ENCODE assay signal across 8 cellular contexts in the genomic region with DNA sequence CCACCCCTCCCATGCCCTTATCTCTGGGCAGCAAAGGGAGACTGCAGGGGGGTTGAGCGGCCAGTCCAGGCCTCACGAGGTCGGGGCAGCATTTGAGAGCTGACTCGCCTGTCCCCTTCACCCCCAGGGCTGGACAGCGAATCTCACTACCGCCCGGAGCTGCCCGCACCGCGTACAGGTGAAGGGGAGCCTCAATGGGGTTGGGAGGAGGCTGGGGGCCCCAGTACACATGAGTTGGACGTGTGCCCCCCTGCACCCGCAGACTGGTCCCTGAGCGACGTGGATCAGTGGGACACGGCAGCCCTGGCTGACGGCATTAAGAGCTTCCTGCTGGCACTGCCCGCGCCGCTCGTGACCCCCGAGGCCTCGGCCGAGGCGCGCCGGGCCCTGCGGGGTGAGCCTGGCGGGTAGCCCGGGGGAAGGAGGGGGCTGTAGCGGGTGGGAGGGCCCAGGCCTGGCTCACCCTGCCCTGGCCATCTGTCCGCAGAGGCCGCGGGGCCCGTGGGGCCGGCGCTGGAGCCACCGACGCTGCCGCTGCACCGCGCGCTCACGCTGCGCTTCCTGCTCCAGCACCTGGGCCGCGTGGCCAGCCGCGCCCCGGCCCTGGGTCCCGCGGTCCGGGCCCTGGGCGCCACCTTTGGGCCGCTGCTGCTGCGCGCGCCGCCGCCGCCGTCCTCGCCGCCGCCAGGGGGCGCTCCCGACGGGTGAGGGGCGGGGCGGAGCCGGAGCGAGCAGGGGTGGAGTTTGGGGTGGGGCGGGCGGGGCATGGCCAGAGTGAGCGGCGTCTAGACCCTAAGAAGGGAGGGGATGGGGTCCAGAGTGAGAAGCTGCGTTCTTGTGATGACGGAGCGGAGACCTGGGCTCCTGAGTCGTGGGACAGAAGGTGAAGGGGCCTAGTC. TPM values are rescaled to one million over a fixed set of nuclear protein-coding genes. Genes with fewer than 3 reads are reported as not detected.
DNase-seq lines count a peak whose midpoint lies in the region; ATAC-seq and TF ChIP-seq lines count a peak whose summit lies in the region.

No MANE protein-coding gene starts in this region.

- DNase-seq in AG04450 (ENCODE audit: low read depth, low spot score): no peak
- peak; percentile 80 for DNase-seq in RWPE1 (ENCODE audit: low spot score)
- peak; percentile 77 for DNase-seq in activated naive CD4-positive, alpha-beta T cell treated with anti-CD3 and anti-CD28 coated beads for 36 hours
- peak in 40 of 42 donors; percentile 19 to 90 (median 80) for DNase-seq in head of caudate nucleus
- peak in 8 of 10 donors; percentile 53 to 96 (median 73) for DNase-seq in posterior cingulate gyrus
- DNase-seq in upper lobe of left lung: peak; percentile 81 to 97

- H3K4me3 Mint-ChIP-seq in activated naive CD4-positive, alpha-beta T cell treated with anti-CD3 and anti-CD28 coated beads for 36 hours: peak overlapping the region; percentile 76

- no peak overlapping the region for H3K27ac Mint-ChIP-seq in activated naive CD4-positive, alpha-beta T cell treated with anti-CD3 and anti-CD28 coated beads for 36 hours

- TF ChIP-seq EP300 in upper lobe of left lung (IDR thresholded peaks at IDR 0.05): no peak

- POLR2A ChIA-PET in AG04450 (lab: Yijun Ruan, JAX): no interaction called here
- POLR2A ChIA-PET in RWPE1 (lab: Yijun Ruan, JAX; ENCODE audit: low non-redundant PET): interaction anchor here (0.6 kb wide), 1 partner anchor 244 kb away, joined by 7 read pairs; no protein-coding TSS in a partner anchor

- WGBS in upper lobe of left lung, 2 donors: 12 to 30% methylated on average over 6 to 27 of the region's 79 CpGs

- no peaks in the 10 kb centered on the region for H3K27me3 ChIP-seq in AG04450 (ENCODE audit: control insufficient read depth, insufficient read depth, low read length)
- H3K27me3 ChIP-seq in upper lobe of left lung: no peaks in the 10 kb centered on the region

- H3K4me3 ChIP-seq in AG04450 (ENCODE audit: low read depth, low read length): peak overlapping the region; percentile 2; the same call in 1 of the 2 replicates
- H3K4me3 ChIP-seq in upper lobe of left lung: peak overlapping the region; percentile 37 to 55 (median 43)

- H3K27me3 Mint-ChIP-seq in activated naive CD4-positive, alpha-beta T cell treated with anti-CD3 and anti-CD28 coated beads for 36 hours (ENCODE audit: low read depth): no peaks in the 10 kb centered on the region

- TF ChIP-seq POLR2A in GM18505 (IDR thresholded peaks at IDR 0.05; ENCODE audit: borderline replicate concordance, extremely low read depth, insufficient read depth, insufficient read length): peak; percentile 74
- no peak for TF ChIP-seq POLR2A in upper lobe of left lung (IDR thresholded peaks at IDR 0.05)

- peak; percentile 70 for ATAC-seq in GM18505 (IDR thresholded peaks at IDR 0.05; ENCODE audit: unreplicated experiment)
- peak; percentile 64 for ATAC-seq in HG03175 (IDR thresholded peaks at IDR 0.05; ENCODE audit: unreplicated experiment)
- ATAC-seq in upper lobe of left lung (ENCODE audit: low FRiP score in 2 of 2): peak; percentile 78 to 94

- H3K27ac ChIP-seq in AG04450 (ENCODE audit: low read depth, low read length) (no peak overlapping the region), RWPE1 (peak overlapping the region; percentile 99), upper lobe of left lung (peak overlapping the region; percentile 52 to 85 (median 68))

- TF ChIP-seq CTCF in AG04450 (IDR thresholded peaks at IDR 0.05; ENCODE audit: low read depth, low read length): no peak
- TF ChIP-seq CTCF in RWPE1 (conservative IDR thresholded peaks at IDR 0.05; ENCODE audit: low read depth): peak; percentile 99
- TF ChIP-seq CTCF in upper lobe of left lung (IDR thresholded peaks at IDR 0.05): peak; percentile 91 to 96 (median 95)

- H3K4me1 Mint-ChIP-seq in activated naive CD4-positive, alpha-beta T cell treated with anti-CD3 and anti-CD28 coated beads for 36 hours (ENCODE audit: low read depth): peaks cover 10% of the 10 kb centered on the region

- peaks cover 27 to 39% (median 33%) of the 10 kb centered on the region in 4 donors for H3K4me1 ChIP-seq in upper lobe of left lung

- CTCF ChIA-PET in AG04450 (lab: Charles Lee) (interaction anchor here (0.5 to 2.6 kb wide), 25 partner anchors 9 to 250 kb away, joined by 3 to 20 read pairs (median 4); a partner anchor contains a TSS), RWPE1 (lab: Yijun Ruan, JAX) (interaction anchor here (0.5 to 2.6 kb wide), 10 partner anchors 9 to 508 kb away, joined by 3 to 8 read pairs (median 4); a partner anchor contains a TSS)
- CTCF ChIA-PET in activated naive CD4-positive, alpha-beta T cell treated with anti-CD3 and anti-CD28 coated beads for 36 hours (lab: Charles Lee): interaction anchor here (0.8 to 2.3 kb wide), 9 partner anchors 9 to 152 kb away, joined by 3 to 15 read pairs (median 4); a partner anchor contains a TSS

- no peaks in the 10 kb centered on the region for H3K9me3 Mint-ChIP-seq in activated naive CD4-positive, alpha-beta T cell treated with anti-CD3 and anti-CD28 coated beads for 36 hours

- H3K36me3 Mint-ChIP-seq in activated naive CD4-positive, alpha-beta T cell treated with anti-CD3 and anti-CD28 coated beads for 36 hours (ENCODE audit: low read depth): peaks cover 16% of the 10 kb centered on the region

- H3K36me3 ChIP-seq in upper lobe of left lung: peaks cover 8 to 24% (median 23%) of the 10 kb centered on the region in 4 donors

- H3K9me3 ChIP-seq in AG04450 (ENCODE audit: control insufficient read depth, insufficient read depth, low read length) (no peaks in the 10 kb centered on the region), upper lobe of left lung (no peaks in the 10 kb centered on the region)

- intact Hi-C loops in activated naive CD4-positive, alpha-beta T cell treated with anti-CD3 and anti-CD28 coated beads for 36 hours (cut with micrococcal nuclease): loop anchor here (1.0 to 2.0 kb wide), 2 partner anchors 8 to 44 kb away; a partner anchor contains a TSS
- intact Hi-C loops in head of caudate nucleus (cut with DNase I): no loop called here
- intact Hi-C loops in posterior cingulate gyrus (cut with DNase I): loop anchor here (2.0 kb wide), 1 partner anchor 48 kb away; no protein-coding TSS in a partner anchor

RNA-seq across cellular contexts. Expression of a gene that starts 8.1 kb away (rescaled TPM):
- polyA plus RNA-seq in AG04450 (2011; rRNA removed): 19.7 and 23.3 TPM in 2 replicates
- 11.5 and 12.1 TPM in 2 replicates for polyA minus RNA-seq in AG04450 (2011; rRNA and poly(A)+ RNA removed)
- 10 to 100 TPM; 16.1 to 16.3 TPM for total RNA-seq in activated naive CD4-positive, alpha-beta T cell treated with anti-CD3 and anti-CD28 coated beads for 36 hours
- total RNA-seq in upper lobe of left lung: 10 to 100 TPM; 11.0 to 65.1 (median 30.3) TPM

RNA-seq across cellular contexts. Expression of a gene that starts 12.6 kb away (rescaled TPM):
- polyA plus RNA-seq in AG04450 (2011; rRNA removed): 6.9 and 8.1 TPM in 2 replicates
- polyA minus RNA-seq in AG04450 (2011; rRNA and poly(A)+ RNA removed): 1.3 and 1.6 TPM in 2 replicates
- total RNA-seq in activated naive CD4-positive, alpha-beta T cell treated with anti-CD3 and anti-CD28 coated beads for 36 hours: 10 to 100 TPM; 19.0 to 20.8 TPM
- 100 to 1,000 TPM; 228 to 764 (median 476) TPM for total RNA-seq in upper lobe of left lung

RNA-seq across cellular contexts. Expression of a gene that starts 32.0 kb away (rescaled TPM):
- polyA plus RNA-seq in AG04450 (2011; rRNA removed): 8.2 and 13.4 TPM in 2 replicates
- 7.7 and 12.0 TPM in 2 replicates for polyA minus RNA-seq in AG04450 (2011; rRNA and poly(A)+ RNA removed)
- total RNA-seq in activated naive CD4-positive, alpha-beta T cell treated with anti-CD3 and anti-CD28 coated beads for 36 hours: 1 to 10 TPM; 6.3 to 6.5 TPM
- 10 to 100 TPM; 10.7 to 18.8 (median 13.3) TPM for total RNA-seq in upper lobe of left lung

RNA-seq across cellular contexts. Expression of a gene that starts 42.8 kb away (rescaled TPM):
- 2.8 and 6.1 TPM in 2 replicates for polyA plus RNA-seq in AG04450 (2011; rRNA removed)
- polyA minus RNA-seq in AG04450 (2011; rRNA and poly(A)+ RNA removed): 14.0 and 25.7 TPM in 2 replicates
- total RNA-seq in activated naive CD4-positive, alpha-beta T cell treated with anti-CD3 and anti-CD28 coated beads for 36 hours: 1 to 10 TPM; 3.8 to 6.0 TPM
- 1 to 10 TPM in 5 of 6 donors, under 1 TPM in 1; 0.46 to 5.0 (median 3.4) TPM for total RNA-seq in upper lobe of left lung

Comparison
In these comparisons a context has a peak if more than half of its experiments do, and no peak if none do; other contexts are left out.
1. RNA of a gene that starts 12.6 kb away (total RNA-seq): 228 to 764 TPM in upper lobe of left lung; 19.0 to 20.8 TPM in activated naive CD4-positive, alpha-beta T cell treated with anti-CD3 and anti-CD28 coated beads for 36 hours; every median in the first group is over 10 times any median in the second.
2. Peak in every context shown above with its lines, with median percentiles within 50 percentile points of each other: ATAC-seq.